ENCODE assay signal across 11 cellular contexts in the genomic region with DNA sequence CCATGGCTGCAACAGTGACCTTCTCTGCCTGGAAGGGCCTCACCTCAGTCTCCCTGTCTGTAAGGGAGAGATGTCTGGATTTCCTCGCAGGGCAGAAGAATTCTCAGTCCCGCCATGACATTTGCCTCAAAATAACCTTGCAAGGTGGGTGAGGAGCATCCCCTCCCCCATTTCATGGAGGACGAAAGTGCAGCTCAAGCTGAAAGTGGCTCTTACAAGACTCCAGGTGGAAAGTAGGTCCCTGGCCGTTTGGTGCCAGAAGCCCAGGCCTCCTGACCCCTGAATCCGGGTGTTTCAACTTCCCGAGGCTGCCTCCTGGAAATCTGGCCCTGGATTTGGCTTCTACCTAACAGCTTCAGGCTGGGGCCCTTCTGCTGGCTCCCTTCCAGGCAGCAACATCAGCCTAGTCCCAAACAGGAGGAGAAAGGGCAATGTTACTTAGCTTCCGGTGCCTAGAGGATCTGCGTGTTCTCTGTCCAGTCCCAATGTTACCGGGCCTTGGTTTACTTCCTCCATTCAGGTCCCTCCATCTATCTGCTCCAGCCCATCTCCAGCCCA. TPM values are rescaled to one million over a fixed set of nuclear protein-coding genes. Genes with fewer than 3 reads are reported as not detected.
A peak's percentile ranks its signal among the peaks of the same experiment; 100 is the strongest.
DNase-seq lines count a peak whose midpoint lies in the region; ATAC-seq and TF ChIP-seq lines count a peak whose summit lies in the region.
"Had no signal": no experiment of that assay in that cellular context is flagged by ENCODE, and none has a peak within 500 bp of the region (broad histone marks: within the 10 kb centered on the region; RNA-seq: fewer than 3 reads in every experiment).

No MANE protein-coding gene starts in this region.

- H3K79me2 ChIP-seq in fibroblast of lung (ENCODE audit: control insufficient read depth, insufficient read depth, low read length) = peaks cover 26% of the 10 kb centered on the region

- intact Hi-C loops in psoas muscle (cut with DNase I) = no loop called here

- H3K4me3 ChIP-seq in fibroblast of lung (replicated peaks in 1 of 4; ENCODE audit: control extremely low read depth in 1 of 4, insufficient read depth in 1 of 4, low read depth in 3 of 4, low read length in 4 of 4) (peak overlapping the region in 1 of 4 experiments; percentile 92), psoas muscle (peak overlapping the region; percentile 83)

- peak overlapping the region; percentile 35 for H2AFZ ChIP-seq in fibroblast of lung (ENCODE audit: low read length)

- no peaks in the 10 kb centered on the region for H4K20me1 ChIP-seq in fibroblast of lung (ENCODE audit: control insufficient read depth, extremely low read depth, insufficient read depth, low read length)

- H3K4me1 ChIP-seq in fibroblast of lung (ENCODE audit: control insufficient read depth, extremely low read depth, insufficient read depth, low read length) (peaks cover 31% of the 10 kb centered on the region), psoas muscle (peaks cover 20% of the 10 kb centered on the region)

- H3K27ac ChIP-seq in fibroblast of lung (ENCODE audit: insufficient read depth, low read length) = no peak overlapping the region
- peak overlapping the region; percentile 64 for H3K27ac ChIP-seq in psoas muscle
- H3K27ac ChIP-seq: HL-60 had no signal

- H3K27me3 ChIP-seq in fibroblast of lung (ENCODE audit: control insufficient read depth, insufficient read depth, low read length) (no peaks in the 10 kb centered on the region), psoas muscle (ENCODE audit: insufficient read depth in 3 of 3, low read length in 2 of 3) (no peaks in the 10 kb centered on the region)

- no peak overlapping the region for H3K9ac ChIP-seq in fibroblast of lung (ENCODE audit: insufficient read depth, low read length)

- H3K9me3 ChIP-seq in fibroblast of lung (ENCODE audit: control insufficient read depth, insufficient read depth, low read depth, low read length) (no peaks in the 10 kb centered on the region), psoas muscle (no peaks in the 10 kb centered on the region)
- H3K9me3 ChIP-seq: left lung had no signal

- DNase-seq in Daoy (ENCODE audit: low read depth) = peak; percentile 73
- DNase-seq in NCI-H69 (lab: John Stamatoyannopoulos, UW) = peak; percentile 22
- peak; percentile 43 to 70 for DNase-seq in fibroblast of lung (ENCODE audit: low read depth in 2 of 2)
- peak; percentile 51 to 70 for DNase-seq in psoas muscle
- DNase-seq in stimulated activated CD8-positive, alpha-beta memory T cell treated with anti-CD3 and anti-CD28 coated beads, Interleukin-4, amount 100 ng/mL, for 48 hours = no peak
- DNase-seq in HPDE6-E6E7 (ENCODE audit: extremely low spot score) = no peak
- DNase-seq in stimulated activated CD4-positive, alpha-beta T cell treated with anti-CD3 and anti-CD28 coated beads, Interleukin-4, amount 100 ng/mL, for 4 hours = no peak
- no peak for DNase-seq in GM13977 (ENCODE audit: low spot score)
- DNase-seq: activated CD4-positive, alpha-beta memory T cell treated with anti-CD3 and anti-CD28 coated beads for 36 hours had no signal

- no peak for ATAC-seq in psoas muscle

- peak overlapping the region; percentile 36 for H3K4me2 ChIP-seq in fibroblast of lung (ENCODE audit: extremely low read depth, insufficient read depth, low read length)

- WGBS in psoas muscle, 3 donors = 58 to 65% (median 60%) methylated on average over 9 of the region's 9 CpGs

- H3K36me3 ChIP-seq in fibroblast of lung (ENCODE audit: control insufficient read depth, insufficient read depth, low read length) (no peaks in the 10 kb centered on the region), psoas muscle (ENCODE audit: insufficient read depth in 1 of 2, low read depth in 1 of 2) (no peaks in the 10 kb centered on the region)
- H3K36me3 ChIP-seq: left lung had no signal

- in situ Hi-C loops in GM13977 (cut with MboI; ENCODE audit: low pct_unique_long_range_greater_than_20kb, low sequenced_read_pairs, unreplicated experiment) = no loop called here

- TF ChIP-seq CTCF in fibroblast of lung (conservative IDR thresholded peaks at IDR 0.05 in 1 of 2, IDR thresholded peaks at IDR 0.05 in 1 of 2; ENCODE audit: low read depth in 1 of 2, low read length in 2 of 2) (no peak), psoas muscle (IDR thresholded peaks at IDR 0.05) (no peak), GM13977 (IDR thresholded peaks at IDR 0.05; ENCODE audit: extremely low read depth, insufficient read depth, missing control alignments) (no peak)

RNA-seq across cellular contexts. Expression of a gene that starts 0.8 kb away (rescaled TPM):
- total RNA-seq in Daoy (2014; rRNA removed; shearing (Covaris generic)) = 21.2 and 24.7 TPM in 2 replicates
- total RNA-seq in fibroblast of lung (26.5 and 109 TPM in 2 replicates), psoas muscle (10 to 100 TPM; 15.8 to 49.5 (median 34.0) TPM)
- polyA plus RNA-seq in fibroblast of lung (14.5 and 23.1 TPM in 2 replicates), psoas muscle (10 to 100 TPM in 2 of 3 donors, 1 to 10 TPM in 1; 8.1 to 15.9 (median 10.6) TPM)
- polyA plus RNA-seq in fibroblast of lung (2012) = 47.8 and 91.2 TPM in 2 replicates
- polyA minus RNA-seq in fibroblast of lung (ENCODE audit: low replicate concordance) = 130 and 217 TPM in 2 replicates
- total RNA-seq: activated CD4-positive, alpha-beta memory T cell treated with anti-CD3 and anti-CD28 coated beads for 36 hours had no signal

Comparison
In these comparisons a context has a peak if more than half of its experiments do, and no peak if none do; other contexts are left out.
1. DNase-seq: peak in Daoy (single experiment), NCI-H69 (single experiment), fibroblast of lung (2 of 2) and psoas muscle (2 of 2); none in stimulated activated CD8-positive, alpha-beta memory T cell treated with anti-CD3 and anti-CD28 coated beads, Interleukin-4, amount 100 ng/mL, for 48 hours (single experiment), HPDE6-E6E7 (single experiment), stimulated activated CD4-positive, alpha-beta T cell treated with anti-CD3 and anti-CD28 coated beads, Interleukin-4, amount 100 ng/mL, for 4 hours (0 of 2) and GM13977 (single experiment).